ENCODE assay signal across 10 cellular contexts in the genomic region with DNA sequence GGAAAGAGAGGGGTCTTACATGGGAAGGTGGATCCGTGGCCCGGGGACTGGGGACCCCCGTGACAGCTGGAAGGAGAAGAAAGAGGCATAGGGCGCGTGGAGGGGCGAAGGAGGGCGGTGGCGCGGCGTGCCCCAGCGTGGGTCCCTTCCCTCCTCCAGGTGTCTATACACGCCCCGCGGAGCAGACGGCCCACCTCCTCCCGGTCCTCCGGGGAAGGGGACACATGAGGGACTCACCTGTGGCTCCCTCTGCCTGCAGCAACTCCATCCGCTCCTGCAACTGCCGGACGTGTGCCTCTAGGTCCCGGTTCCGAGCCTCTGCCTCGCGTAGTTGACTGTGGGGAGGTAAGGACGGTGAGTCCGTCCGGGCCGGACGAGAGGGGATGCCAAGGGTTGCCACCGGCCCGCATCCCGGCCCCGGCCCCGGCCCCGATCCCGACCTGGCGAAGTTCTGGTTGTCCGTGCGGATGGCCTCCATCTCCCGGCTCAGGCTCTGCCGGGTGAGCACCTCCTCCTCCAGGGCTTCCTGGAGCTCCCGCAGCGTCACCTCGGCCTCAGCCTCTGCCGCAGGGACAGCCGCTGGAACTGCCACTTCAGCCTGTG. TPM values are rescaled to one million over a fixed set of nuclear protein-coding genes. Genes with fewer than 3 reads are reported as not detected.
DNase-seq lines count a peak whose midpoint lies in the region; TF ChIP-seq lines count a peak whose summit lies in the region.
"Had no signal": no experiment of that assay in that cellular context is flagged by ENCODE, and none has a peak within 500 bp of the region (broad histone marks: within the 10 kb centered on the region; RNA-seq: fewer than 3 reads in every experiment).

No MANE protein-coding gene starts in this region.

- POLR2A ChIA-PET in A673 (lab: Charles Lee; ENCODE audit: low non-redundant PET): no interaction called here

- H3K9me3 Mint-ChIP-seq in IgD-negative memory B cell: no peaks in the 10 kb centered on the region
- no peaks in the 10 kb centered on the region for H3K9me3 Mint-ChIP-seq in nephron progenitor cell
- H3K9me3 Mint-ChIP-seq: stimulated activated memory B cell treated with anti-CD40 and anti-IgM and Interleukin-4, amounts not matched to agents 10 μg/mL and 1 μg/mL and 100 μg/mL, for 72 hours had no signal

- H3K27ac Mint-ChIP-seq in IgD-negative memory B cell (peak overlapping the region in 1 of 3 donors; percentile 100), nephron progenitor cell (no peak overlapping the region)

- DNase-seq in A673 (ENCODE audit: low spot score): no peak
- no peak for DNase-seq in epithelial cell of esophagus (ENCODE audit: low read depth)
- no peak for DNase-seq in nephron progenitor cell
- no peak for DNase-seq in DMS79 (lab: John Stamatoyannopoulos, UW)
- no peak for DNase-seq in activated gamma-delta T cell treated with Interleukin-2 at 50 U/mL for 16 hours
- DNase-seq in CD1c-positive myeloid dendritic cell (ENCODE audit: extremely low spot score): no peak
- DNase-seq in HUDEP-2 (lab: John Stamatoyannopoulos, UW; ENCODE audit: unreplicated experiment in 76 of 76): no peak

- peak overlapping the region; percentile 86 for H3K27ac ChIP-seq in A673 (ENCODE audit: low read depth, low read length, poor library complexity, severe bottlenecking)

- BruUV-seq in A673 (replicated peaks; lab: Mats Ljungman, UMichigan): no TSS peak

- H3K4me1 ChIP-seq in A673 (ENCODE audit: insufficient read depth, low read length, poor library complexity, severe bottlenecking): peaks cover 13% of the 10 kb centered on the region

- intact Hi-C loops in A673 (cut with micrococcal nuclease; ENCODE audit: unreplicated experiment): loop anchor here (10.0 kb wide), 1 partner anchor 77 kb away; the partner anchor contains the start of genes QPCTL and SNRPD2

- H3K36me3 ChIP-seq in A673 (ENCODE audit: insufficient read depth, low read length, poor library complexity, severe bottlenecking): peaks cover under 1% of the 10 kb centered on the region

- no peaks in the 10 kb centered on the region for H3K36me3 Mint-ChIP-seq in IgD-negative memory B cell
- peaks cover 17% of the 10 kb centered on the region for H3K36me3 Mint-ChIP-seq in nephron progenitor cell (ENCODE audit: low read depth)

- H3K9me3 ChIP-seq in A673 (ENCODE audit: low read depth, low read length, poor library complexity, severe bottlenecking): no peaks in the 10 kb centered on the region
- H3K9me3 ChIP-seq: mucosa of descending colon had no signal

- H3K27me3 Mint-ChIP-seq in IgD-negative memory B cell (peaks cover 4% of the 10 kb centered on the region), nephron progenitor cell (ENCODE audit: low read depth, poor library complexity) (no peaks in the 10 kb centered on the region)

- H3K27me3 ChIP-seq in A673 (replicated peaks; ENCODE audit: insufficient read depth, low read depth, low read length, poor library complexity): no peaks in the 10 kb centered on the region

- peak overlapping the region; percentile 53 for H3K4me3 ChIP-seq in A673 (ENCODE audit: low read depth, low read length, poor library complexity, severe bottlenecking)
- peak overlapping the region; percentile 36 for H3K4me3 ChIP-seq in epithelial cell of esophagus (ENCODE audit: low read length)

- CTCF ChIA-PET in A673 (lab: Charles Lee): no interaction called here

- TF ChIP-seq CTCF in A673 (conservative IDR thresholded peaks at IDR 0.05; ENCODE audit: low read depth, low read length) (no peak), epithelial cell of esophagus (IDR thresholded peaks at IDR 0.05; ENCODE audit: insufficient read depth, low read depth, low read length, missing control alignments) (no peak), nephron progenitor cell (IDR thresholded peaks at IDR 0.05) (no peak)

- H3K4me3 Mint-ChIP-seq in IgD-negative memory B cell (peak overlapping the region in 3 of 4 donors; percentile 80 to 100 (median 93)), nephron progenitor cell (peak overlapping the region; percentile 95)

- H3K4me1 Mint-ChIP-seq in IgD-negative memory B cell: peaks cover 5 to 9% (median 5%) of the 10 kb centered on the region in 3 donors
- H3K4me1 Mint-ChIP-seq in nephron progenitor cell: peaks cover 20% of the 10 kb centered on the region

RNA-seq across cellular contexts. Expression of gene SIX5, which starts 2.4 kb away (rescaled TPM):
- 23.6 and 26.7 TPM in 2 replicates for total RNA-seq in A673 (2021)
- 0.41 TPM for polyA plus RNA-seq in IgD-negative memory B cell

RNA-seq across cellular contexts. Expression of gene DMPK, which starts 10.9 kb away (rescaled TPM):
- 79.9 and 82.0 TPM in 2 replicates for total RNA-seq in A673 (2021)
- polyA plus RNA-seq in IgD-negative memory B cell: 1.6 TPM

RNA-seq across cellular contexts. Expression of gene DMWD, which starts 21.2 kb away (rescaled TPM):
- 79.2 and 86.7 TPM in 2 replicates for total RNA-seq in A673 (2021)
- polyA plus RNA-seq in IgD-negative memory B cell: 16.7 TPM

RNA-seq across cellular contexts. Expression of gene MEIOSIN, which starts 38.2 kb away (rescaled TPM):
- not detected in 2 replicates for total RNA-seq in A673 (2021)
- not detected for polyA plus RNA-seq in IgD-negative memory B cell
- total RNA-seq: mucosa of descending colon had no signal

RNA-seq across cellular contexts. Expression of gene FBXO46, which starts 40.7 kb away (rescaled TPM):
- total RNA-seq in A673 (2021): 18.8 and 24.3 TPM in 2 replicates
- 23.7 TPM for polyA plus RNA-seq in IgD-negative memory B cell
